ENCODE assay signal across 21 cellular contexts in the genomic region with DNA sequence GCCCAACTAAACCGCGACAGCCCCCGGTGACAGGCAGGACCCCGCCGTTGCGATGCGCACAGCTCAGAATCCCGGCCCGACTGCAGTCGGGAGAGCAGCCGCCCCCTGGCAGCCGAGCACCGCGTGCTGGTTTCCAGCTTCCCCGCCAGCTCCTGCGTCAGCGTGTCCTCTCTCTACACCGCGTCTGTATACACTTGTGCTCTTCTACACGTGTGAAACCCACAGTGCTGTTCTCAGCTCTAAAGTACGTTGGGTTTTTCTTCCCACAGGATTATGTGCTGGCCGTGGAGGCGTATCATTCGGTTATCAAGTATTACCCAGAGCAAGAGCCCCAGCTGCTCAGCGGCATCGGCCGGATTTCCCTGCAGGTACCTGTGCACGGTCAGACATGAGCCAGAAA. TPM values are rescaled to one million over a fixed set of nuclear protein-coding genes. Genes with fewer than 3 reads are reported as not detected.
A peak's percentile ranks its signal among the peaks of the same experiment; 100 is the strongest.
DNase-seq lines count a peak whose midpoint lies in the region; ATAC-seq and TF ChIP-seq lines count a peak whose summit lies in the region.
"Had no signal": no experiment of that assay in that cellular context is flagged by ENCODE, and none has a peak within 500 bp of the region (broad histone marks: within the 10 kb centered on the region; RNA-seq: fewer than 3 reads in every experiment).

No MANE protein-coding gene starts in this region.

- no peaks in the 10 kb centered on the region for H3K9me3 ChIP-seq in BE2C
- H3K9me3 ChIP-seq in sigmoid colon: no peaks in the 10 kb centered on the region

- peaks cover 5 to 11% of the 10 kb centered on the region in 2 donors for H3K4me1 Mint-ChIP-seq in stimulated activated naive B cell treated with anti-CD40 and anti-IgM and Interleukin-4, amounts not matched to agents 10 μg/mL and 1 μg/mL and 100 μg/mL, for 72 hours

- intact Hi-C loops in left cardiac atrium (cut with DNase I): no loop called here
- intact Hi-C loops in sigmoid colon (cut with DNase I): no loop called here

- no peak overlapping the region for H3K4me3 Mint-ChIP-seq in stimulated activated naive B cell treated with anti-CD40 and anti-IgM and Interleukin-4, amounts not matched to agents 10 μg/mL and 1 μg/mL and 100 μg/mL, for 72 hours
- H3K4me3 Mint-ChIP-seq: activated CD4-positive, alpha-beta T cell treated with anti-CD3 and anti-CD28 coated beads, Interleukin-2, amount 10 ng/mL, durations not matched to agents 7 days and 5 days; CD4-positive, alpha-beta T cell; endodermal cell; memory B cell; nephron had no signal

- H3K36me3 Mint-ChIP-seq in stimulated activated naive B cell treated with anti-CD40 and anti-IgM and Interleukin-4, amounts not matched to agents 10 μg/mL and 1 μg/mL and 100 μg/mL, for 72 hours: peaks cover 32 to 55% of the 10 kb centered on the region in 2 donors

- H3K4me1 ChIP-seq in BE2C (no peaks in the 10 kb centered on the region), sigmoid colon (peaks cover 0 to 32% (median 16%) of the 10 kb centered on the region in 4 donors)

- H3K27ac Mint-ChIP-seq in stimulated activated naive B cell treated with anti-CD40 and anti-IgM and Interleukin-4, amounts not matched to agents 10 μg/mL and 1 μg/mL and 100 μg/mL, for 72 hours: no peak overlapping the region
- H3K27ac Mint-ChIP-seq: activated CD4-positive, alpha-beta T cell treated with anti-CD3 and anti-CD28 coated beads, Interleukin-2, amount 10 ng/mL, durations not matched to agents 7 days and 5 days; CD4-positive, alpha-beta T cell; endodermal cell; memory B cell; nephron had no signal

- H3K4me3 ChIP-seq in BE2C (ENCODE audit: low read depth, low read length) (no peak overlapping the region), sigmoid colon (no peak overlapping the region)

- peak; percentile 1; the same call in 2 of the 3 replicates for ATAC-seq in SK-N-SH treated with all-trans-retinoic acid at 6 μM for 48 hours
- no peak for ATAC-seq in left cardiac atrium
- no peak for ATAC-seq in stimulated activated naive B cell treated with anti-CD40 and anti-IgM and Interleukin-4, amounts not matched to agents 10 μg/mL and 1 μg/mL and 100 μg/mL, for 72 hours (replicated peaks)
- ATAC-seq: HCT116 had no signal

- H3K36me3 ChIP-seq in BE2C: peaks cover 14% of the 10 kb centered on the region
- peaks cover 17 to 73% (median 40%) of the 10 kb centered on the region in 4 donors for H3K36me3 ChIP-seq in sigmoid colon

- H3K27me3 ChIP-seq in BE2C: no peaks in the 10 kb centered on the region
- no peaks in the 10 kb centered on the region for H3K27me3 ChIP-seq in sigmoid colon

- H3K27ac ChIP-seq in sigmoid colon: peak overlapping the region in 3 of 4 donors; percentile 37 to 63 (median 48)

- no peak for TF ChIP-seq POLR2A in sigmoid colon (IDR thresholded peaks at IDR 0.05)

- no peak for TF ChIP-seq EP300 in sigmoid colon (IDR thresholded peaks at IDR 0.05)

- H3K9me3 Mint-ChIP-seq in stimulated activated naive B cell treated with anti-CD40 and anti-IgM and Interleukin-4, amounts not matched to agents 10 μg/mL and 1 μg/mL and 100 μg/mL, for 72 hours: no peaks in the 10 kb centered on the region
- H3K9me3 Mint-ChIP-seq: activated CD4-positive, alpha-beta T cell treated with anti-CD3 and anti-CD28 coated beads, Interleukin-2, amount 10 ng/mL, durations not matched to agents 7 days and 5 days; CD4-positive, alpha-beta T cell; endodermal cell; memory B cell; nephron had no signal

- H3K27me3 Mint-ChIP-seq in stimulated activated naive B cell treated with anti-CD40 and anti-IgM and Interleukin-4, amounts not matched to agents 10 μg/mL and 1 μg/mL and 100 μg/mL, for 72 hours: no peaks in the 10 kb centered on the region
- H3K27me3 Mint-ChIP-seq: activated CD4-positive, alpha-beta T cell treated with anti-CD3 and anti-CD28 coated beads, Interleukin-2, amount 10 ng/mL, durations not matched to agents 7 days and 5 days; CD4-positive, alpha-beta T cell; memory B cell had no signal

- 95 to 96% methylated on average over 28 of the region's 28 CpGs for WGBS in sigmoid colon, 2 donors

- DNase-seq in BE2C (peak; percentile 10), left cardiac atrium (peak; percentile 24), sigmoid colon (peak; percentile 40), NCI-H2029 (lab: John Stamatoyannopoulos, UW) (no peak)
- DNase-seq in activated CD8-positive, alpha-beta memory T cell treated with anti-CD3 and anti-CD28 coated beads for 24 hours: no peak
- DNase-seq in stimulated activated naive B cell treated with anti-CD40 and anti-IgM and Interleukin-4, amounts not matched to agents 10 μg/mL and 1 μg/mL and 100 μg/mL, for 72 hours: no peak
- DNase-seq in effector CD8-positive, alpha-beta T cell (lab: John Stamatoyannopoulos, UW): no peak
- DNase-seq: activated CD4-positive, alpha-beta T cell treated with anti-CD3 and anti-CD28 coated beads, Interleukin-2, amount 10 ng/mL, durations not matched to agents 7 days and 5 days; activated CD8-positive, alpha-beta memory T cell treated with anti-CD3 and anti-CD28 coated beads, Interleukin-2, amount 50 U/mL, for 4 hours; CD4-positive, alpha-beta T cell; endodermal cell; hippocampal formation; islet precursor cell; NCI-H1930; NCI-H510A; RPMI8226; substantia nigra had no signal

- TF ChIP-seq CTCF in BE2C (IDR thresholded peaks at IDR 0.05; ENCODE audit: low read depth, low read length) (no peak), sigmoid colon (IDR thresholded peaks at IDR 0.05) (no peak)

TF ChIP-seq in SK-N-SH treated with all-trans-retinoic acid at 6 μM for 48 hours, 23 proteins besides CTCF, POLR2A, EP300 and RAD21 (continues in another document):
- no peak for TF ChIP-seq ISL1 (CRISPR knock-in tag; IDR thresholded peaks at IDR 0.05)
- TF ChIP-seq PPARA (CRISPR knock-in tag; IDR thresholded peaks at IDR 0.05; ENCODE audit: borderline replicate concordance): no peak
- TF ChIP-seq ESRRG (CRISPR knock-in tag; IDR thresholded peaks at IDR 0.05): no peak
- no peak for TF ChIP-seq SNAI2 (CRISPR knock-in tag; IDR thresholded peaks at IDR 0.05)
- TF ChIP-seq BACH2 (CRISPR knock-in tag; IDR thresholded peaks at IDR 0.05; ENCODE audit: borderline replicate concordance): no peak
- no peak for TF ChIP-seq POU6F1 (CRISPR knock-in tag; IDR thresholded peaks at IDR 0.05; ENCODE audit: borderline replicate concordance, low read depth)
- TF ChIP-seq ZFP3 (CRISPR knock-in tag; IDR thresholded peaks at IDR 0.05): no peak
- TF ChIP-seq ZNF70 (CRISPR knock-in tag; IDR thresholded peaks at IDR 0.05): no peak
- TF ChIP-seq CSDC2 (CRISPR knock-in tag; IDR thresholded peaks at IDR 0.05): no peak
- no peak for TF ChIP-seq TOX (CRISPR knock-in tag; IDR thresholded peaks at IDR 0.05; ENCODE audit: borderline replicate concordance)
- TF ChIP-seq GLIS3 (CRISPR knock-in tag; IDR thresholded peaks at IDR 0.05): no peak
- TF ChIP-seq, protein P1, sequence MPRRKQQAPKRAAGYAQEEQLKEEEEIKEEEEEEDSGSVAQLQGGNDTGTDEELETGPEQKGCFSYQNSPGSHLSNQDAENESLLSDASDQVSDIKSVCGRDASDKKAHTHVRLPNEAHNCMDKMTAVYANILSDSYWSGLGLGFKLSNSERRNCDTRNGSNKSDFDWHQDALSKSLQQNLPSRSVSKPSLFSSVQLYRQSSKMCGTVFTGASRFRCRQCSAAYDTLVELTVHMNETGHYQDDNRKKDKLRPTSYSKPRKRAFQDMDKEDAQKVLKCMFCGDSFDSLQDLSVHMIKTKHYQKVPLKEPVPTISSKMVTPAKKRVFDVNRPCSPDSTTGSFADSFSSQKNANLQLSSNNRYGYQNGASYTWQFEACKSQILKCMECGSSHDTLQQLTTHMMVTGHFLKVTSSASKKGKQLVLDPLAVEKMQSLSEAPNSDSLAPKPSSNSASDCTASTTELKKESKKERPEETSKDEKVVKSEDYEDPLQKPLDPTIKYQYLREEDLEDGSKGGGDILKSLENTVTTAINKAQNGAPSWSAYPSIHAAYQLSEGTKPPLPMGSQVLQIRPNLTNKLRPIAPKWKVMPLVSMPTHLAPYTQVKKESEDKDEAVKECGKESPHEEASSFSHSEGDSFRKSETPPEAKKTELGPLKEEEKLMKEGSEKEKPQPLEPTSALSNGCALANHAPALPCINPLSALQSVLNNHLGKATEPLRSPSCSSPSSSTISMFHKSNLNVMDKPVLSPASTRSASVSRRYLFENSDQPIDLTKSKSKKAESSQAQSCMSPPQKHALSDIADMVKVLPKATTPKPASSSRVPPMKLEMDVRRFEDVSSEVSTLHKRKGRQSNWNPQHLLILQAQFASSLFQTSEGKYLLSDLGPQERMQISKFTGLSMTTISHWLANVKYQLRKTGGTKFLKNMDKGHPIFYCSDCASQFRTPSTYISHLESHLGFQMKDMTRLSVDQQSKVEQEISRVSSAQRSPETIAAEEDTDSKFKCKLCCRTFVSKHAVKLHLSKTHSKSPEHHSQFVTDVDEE (CRISPR knock-in tag; IDR thresholded peaks at IDR 0.05): no peak

RNA-seq across cellular contexts. Expression of gene ADI1, which starts 54.0 kb away (rescaled TPM):
- 20.7 TPM for polyA plus RNA-seq in BE2C (2012; ENCODE audit: insufficient read depth, insufficient read length, low read depth)
- total RNA-seq in left cardiac atrium: 100 to 1,000 TPM; 102 to 128 TPM
- total RNA-seq in sigmoid colon: 100 to 1,000 TPM in 1 of 4 donors, 10 to 100 TPM in 3; 35.7 to 104 (median 77.1) TPM
- polyA plus RNA-seq in sigmoid colon: 100 to 1,000 TPM in 2 of 3 donors, 10 to 100 TPM in 1; 47.4 to 114 (median 111) TPM

Comparison
In these comparisons a context has a peak if more than half of its experiments do, and no peak if none do; other contexts are left out.
1. DNase-seq: peak in BE2C (single experiment), left cardiac atrium (single experiment) and sigmoid colon (single experiment); none in activated CD8-positive, alpha-beta memory T cell treated with anti-CD3 and anti-CD28 coated beads for 24 hours (single experiment), NCI-H2029 (single experiment), stimulated activated naive B cell treated with anti-CD40 and anti-IgM and Interleukin-4, amounts not matched to agents 10 μg/mL and 1 μg/mL and 100 μg/mL, for 72 hours (single experiment) and effector CD8-positive, alpha-beta T cell (single experiment).